In genomic region chr3:28218917-28219198, GRCh38 we compare ENCODE assay signal across 24 cellular contexts.
"Had no signal": no experiment of that assay in that cellular context is flagged by ENCODE, and none has a peak within 500 bp of the region (broad histone marks: within the 10 kb centered on the region; RNA-seq: fewer than 3 reads in every experiment).

No MANE protein-coding gene starts in this region.

- ATAC-seq: Panc1 had no signal

- H3K4me1 Mint-ChIP-seq: activated CD4-positive, alpha-beta T cell treated with anti-CD3 and anti-CD28 coated beads, Interleukin-2, amount 10 ng/mL, durations not matched to agents 7 days and 5 days had no signal

- H3K27ac Mint-ChIP-seq: activated CD4-positive, alpha-beta T cell treated with anti-CD3 and anti-CD28 coated beads for 36 hours; activated CD4-positive, alpha-beta T cell treated with anti-CD3 and anti-CD28 coated beads, Interleukin-2, amount 10 ng/mL, durations not matched to agents 7 days and 5 days; activated naive CD4-positive, alpha-beta T cell treated with anti-CD3 and anti-CD28 coated beads, Interleukin-2, amount 50 U/mL, for 72 hours had no signal

- H3K27me3 Mint-ChIP-seq: activated CD4-positive, alpha-beta T cell treated with anti-CD3 and anti-CD28 coated beads, Interleukin-2, amount 10 ng/mL, durations not matched to agents 7 days and 5 days had no signal

- H3K4me3 Mint-ChIP-seq: activated CD4-positive, alpha-beta T cell treated with anti-CD3 and anti-CD28 coated beads for 36 hours; activated CD4-positive, alpha-beta T cell treated with anti-CD3 and anti-CD28 coated beads, Interleukin-2, amount 10 ng/mL, durations not matched to agents 7 days and 5 days; activated T-cell treated with anti-CD3 and anti-CD28 coated beads, Interleukin-2, amount 50 U/mL, for 4 hours had no signal

- DNase-seq: activated CD4-positive, alpha-beta T cell treated with anti-CD3 and anti-CD28 coated beads for 36 hours; activated CD4-positive, alpha-beta T cell treated with anti-CD3 and anti-CD28 coated beads, Interleukin-2, amount 10 ng/mL, durations not matched to agents 7 days and 5 days; activated CD4-positive, alpha-beta T cell treated with anti-CD3 and anti-CD28 coated beads, Interleukin-2, amount 50 U/mL, for 48 hours; activated effector memory CD4-positive, alpha-beta T cell treated with anti-CD3 and anti-CD28 coated beads, Interleukin-2, amount 50 U/mL, for 16 hours; activated naive CD4-positive, alpha-beta T cell; activated T-cell treated with anti-CD3 and anti-CD28 coated beads, Interleukin-2, amount 50 U/mL, for 4 hours; amniotic stem cell; aorta; brain microvascular endothelial cell; central memory CD4-positive, alpha-beta T cell; Kasumi-1; KG1; MG63; NCI-H1048; NCI-H1105 treated with DMSO at 0.1 percent for 48 hours; NCI-H1436 treated with DMSO at 0.1 percent for 48 hours; NCI-H1694 treated with DMSO at 0.1 percent for 48 hours; NCI-H2029; NCI-H345; NCI-H524 treated with DMSO at 0.1 percent for 48 hours; SHP77; SJCRH30 had no signal
